Comparison of ENCODE assay signal across 9 cellular contexts in the genomic region with DNA sequence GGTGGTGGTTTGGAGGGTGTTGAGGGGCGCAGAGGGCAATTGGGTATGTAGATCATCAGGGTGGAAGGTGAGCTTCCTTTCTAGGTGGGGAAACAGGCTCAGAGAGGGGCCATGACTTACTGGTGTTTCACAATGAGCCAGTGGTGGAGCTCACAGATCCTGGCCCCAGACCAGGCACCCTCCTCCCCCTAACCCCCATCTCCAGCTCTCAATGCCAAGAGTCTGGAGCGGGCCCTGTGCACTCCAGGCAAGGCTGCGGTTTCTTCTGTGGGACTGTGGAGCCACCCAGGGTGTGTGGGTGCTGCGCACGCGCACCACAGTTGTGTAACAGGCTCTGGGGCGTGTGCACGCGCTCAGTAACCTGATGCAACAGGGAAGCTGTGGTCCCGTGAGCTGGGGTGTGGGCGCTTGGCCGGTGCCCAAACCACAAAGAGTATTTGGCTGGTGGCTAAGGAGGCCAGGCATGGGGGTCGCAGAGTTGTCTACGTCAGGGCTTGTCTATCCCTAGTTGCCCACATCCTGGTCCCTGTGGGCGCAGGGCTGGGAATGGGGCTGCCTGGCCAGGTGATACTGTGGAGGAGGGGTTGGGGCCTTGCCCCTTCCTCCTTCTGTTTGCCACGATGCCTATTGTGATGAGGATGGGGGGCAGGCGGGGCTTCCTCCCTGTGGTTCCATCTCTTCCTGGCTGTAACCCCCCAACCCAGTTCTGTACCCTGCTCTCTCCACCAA. TPM values are rescaled to one million over a fixed set of nuclear protein-coding genes. Genes with fewer than 3 reads are reported as not detected.
DNase-seq lines count a peak whose midpoint lies in the region; ATAC-seq and TF ChIP-seq lines count a peak whose summit lies in the region.
"Had no signal": no experiment of that assay in that cellular context is flagged by ENCODE, and none has a peak within 500 bp of the region (broad histone marks: within the 10 kb centered on the region; RNA-seq: fewer than 3 reads in every experiment).

No MANE protein-coding gene starts in this region.

- intact Hi-C loops in dendritic cell treated with granulocyte-macrophage colony-stimulating factor and Interleukin-4, amounts not matched to agents 40 ng/mL and 50 ng/mL, for 4 days (cut with micrococcal nuclease), result loop anchor here (1.0 kb wide), 2 partner anchors 47 to 354 kb away; no protein-coding TSS in a partner anchor

- H3K4me3 ChIP-seq in neural progenitor cell, result no peak overlapping the region
- no peak overlapping the region for H3K4me3 ChIP-seq in upper lobe of left lung
- H3K4me3 ChIP-seq in WERI-Rb-1 (ENCODE audit: low read depth, low read length), result no peak overlapping the region
- H3K4me3 ChIP-seq: dorsolateral prefrontal cortex had no signal

- H3K4me1 ChIP-seq in neural progenitor cell (no peaks in the 10 kb centered on the region), upper lobe of left lung (peaks cover 22 to 28% (median 25%) of the 10 kb centered on the region in 4 donors)

- no peaks in the 10 kb centered on the region for H3K27me3 ChIP-seq in neural progenitor cell
- no peaks in the 10 kb centered on the region for H3K27me3 ChIP-seq in upper lobe of left lung
- H3K27me3 ChIP-seq in WERI-Rb-1 (ENCODE audit: insufficient read depth, low read depth, severe bottlenecking), result peaks cover 2% of the 10 kb centered on the region
- H3K27me3 ChIP-seq: dorsolateral prefrontal cortex had no signal

- TF ChIP-seq POLR2A in upper lobe of left lung (IDR thresholded peaks at IDR 0.05), result peak in 1 of 4 donors; percentile 68

- ATAC-seq in HG02759 (IDR thresholded peaks at IDR 0.05; ENCODE audit: unreplicated experiment) (peak; percentile 83), upper lobe of left lung (ENCODE audit: low FRiP score in 2 of 2) (peak; percentile 95 to 96)

- DNase-seq in GM10266 (ENCODE audit: extremely low spot score), result peak; percentile 57
- DNase-seq in NCI-H2171 (lab: John Stamatoyannopoulos, UW), result peak; percentile 79
- peak; percentile 48 for DNase-seq in activated CD4-positive, alpha-beta T cell treated with anti-CD3 and anti-CD28 coated beads, Interleukin-2, amount 50 U/mL, for 1 hour
- no peak for DNase-seq in neural progenitor cell (ENCODE audit: low spot score)
- peak; percentile 94 to 95 for DNase-seq in upper lobe of left lung
- no peak for DNase-seq in WERI-Rb-1

- no peaks in the 10 kb centered on the region for H3F3A ChIP-seq in neural progenitor cell (ENCODE audit: low read depth)

- H3K27me3 Mint-ChIP-seq in dendritic cell treated with granulocyte-macrophage colony-stimulating factor and Interleukin-4, amounts not matched to agents 40 ng/mL and 50 ng/mL, for 4 days, result peaks cover 85% of the 10 kb centered on the region
- H3K27me3 Mint-ChIP-seq in neural progenitor cell (ENCODE audit: insufficient read depth, low read depth), result peaks cover 10% of the 10 kb centered on the region

- H3K9ac ChIP-seq in neural progenitor cell, result no peak overlapping the region

- TF ChIP-seq CTCF in GM10266 (IDR thresholded peaks at IDR 0.05; ENCODE audit: control insufficient read depth, insufficient read depth, low read depth, missing control alignments) (no peak), neural progenitor cell (IDR thresholded peaks at IDR 0.05) (no peak), upper lobe of left lung (IDR thresholded peaks at IDR 0.05) (peak in 2 of 6 experiments; percentile 2 to 8), WERI-Rb-1 (IDR thresholded peaks at IDR 0.05; ENCODE audit: low read depth, low read length) (no peak)

- no peaks in the 10 kb centered on the region for H3K79me2 ChIP-seq in neural progenitor cell (ENCODE audit: low read depth)

- 22 to 41% methylated on average over 13 to 17 of the region's 17 CpGs for WGBS in upper lobe of left lung, 2 donors

- H3K27ac ChIP-seq in neural progenitor cell (no peak overlapping the region), upper lobe of left lung (peak overlapping the region; percentile 31 to 76 (median 56)), WERI-Rb-1 (no peak overlapping the region)
- H3K27ac ChIP-seq: dorsolateral prefrontal cortex had no signal

- H3K9me3 ChIP-seq in neural progenitor cell (ENCODE audit: low read depth) (no peaks in the 10 kb centered on the region), upper lobe of left lung (peaks cover 0 to under 1% (median 0%) of the 10 kb centered on the region in 4 donors), WERI-Rb-1 (ENCODE audit: severe bottlenecking) (peaks cover 4% of the 10 kb centered on the region)

- peaks cover 52% of the 10 kb centered on the region for H3K4me1 Mint-ChIP-seq in dendritic cell treated with granulocyte-macrophage colony-stimulating factor and Interleukin-4, amounts not matched to agents 40 ng/mL and 50 ng/mL, for 4 days (ENCODE audit: low read depth)
- H3K4me1 Mint-ChIP-seq in neural progenitor cell, result peaks cover 4% of the 10 kb centered on the region

- H3K36me3 ChIP-seq in neural progenitor cell, result no peaks in the 10 kb centered on the region
- no peaks in the 10 kb centered on the region for H3K36me3 ChIP-seq in upper lobe of left lung
- H3K36me3 ChIP-seq in WERI-Rb-1, result no peaks in the 10 kb centered on the region

- no peaks in the 10 kb centered on the region for H3K36me3 Mint-ChIP-seq in dendritic cell treated with granulocyte-macrophage colony-stimulating factor and Interleukin-4, amounts not matched to agents 40 ng/mL and 50 ng/mL, for 4 days (ENCODE audit: low read depth)
- no peaks in the 10 kb centered on the region for H3K36me3 Mint-ChIP-seq in neural progenitor cell

- H2AFZ ChIP-seq in neural progenitor cell (replicated peaks), result no peak overlapping the region

- H4K20me1 ChIP-seq in neural progenitor cell (ENCODE audit: low read depth), result no peaks in the 10 kb centered on the region

- peak in 2 of 4 donors; percentile 68 to 97 for TF ChIP-seq EP300 in upper lobe of left lung (IDR thresholded peaks at IDR 0.05)

- no peaks in the 10 kb centered on the region for H3K9me3 Mint-ChIP-seq in dendritic cell treated with granulocyte-macrophage colony-stimulating factor and Interleukin-4, amounts not matched to agents 40 ng/mL and 50 ng/mL, for 4 days
- peaks cover 4% of the 10 kb centered on the region for H3K9me3 Mint-ChIP-seq in neural progenitor cell

- no peak overlapping the region for H3K4me2 ChIP-seq in neural progenitor cell

- H3K4me3 Mint-ChIP-seq in dendritic cell treated with granulocyte-macrophage colony-stimulating factor and Interleukin-4, amounts not matched to agents 40 ng/mL and 50 ng/mL, for 4 days, result peak overlapping the region; percentile 39
- H3K4me3 Mint-ChIP-seq in neural progenitor cell, result no peak overlapping the region

- H3K27ac Mint-ChIP-seq in dendritic cell treated with granulocyte-macrophage colony-stimulating factor and Interleukin-4, amounts not matched to agents 40 ng/mL and 50 ng/mL, for 4 days, result peak overlapping the region; percentile 83
- peak overlapping the region; percentile 18 for H3K27ac Mint-ChIP-seq in neural progenitor cell

RNA-seq across cellular contexts. Expression of a gene that starts 37.5 kb away (rescaled TPM):
- total RNA-seq in neural progenitor cell (ENCODE audit: low replicate concordance) (34.5 and 52.7 TPM in 2 replicates), upper lobe of left lung (10 to 100 TPM; 21.0 to 45.6 (median 33.4) TPM)

RNA-seq across cellular contexts. Expression of a gene that starts 44.9 kb away (rescaled TPM):
- total RNA-seq in neural progenitor cell (ENCODE audit: low replicate concordance) (49.6 and 78.6 TPM in 2 replicates), upper lobe of left lung (100 to 1,000 TPM; 129 to 564 (median 261) TPM)

Comparison
In these comparisons a context has a peak if more than half of its experiments do, and no peak if none do; other contexts are left out.
1. DNase-seq: peak in GM10266 (single experiment), NCI-H2171 (single experiment), activated CD4-positive, alpha-beta T cell treated with anti-CD3 and anti-CD28 coated beads, Interleukin-2, amount 50 U/mL, for 1 hour (single experiment) and upper lobe of left lung (2 of 2); none in neural progenitor cell (single experiment) and WERI-Rb-1 (single experiment).
2. H3K27ac ChIP-seq: peak in upper lobe of left lung (4 of 4); none in neural progenitor cell (single experiment) and WERI-Rb-1 (single experiment).